25 cellular contexts compared by ENCODE assay signal in genomic region chr9:115964710-115965347, GRCh38.
"Had no signal": no experiment of that assay in that cellular context is flagged by ENCODE, and none has a peak within 500 bp of the region (broad histone marks: within the 10 kb centered on the region; RNA-seq: fewer than 3 reads in every experiment).

No MANE protein-coding gene starts in this region.

- H3K4me2 ChIP-seq: neural progenitor cell had no signal

- H3K4me1 ChIP-seq: colonic mucosa, esophagus muscularis mucosa, gastroesophageal sphincter, left ventricle myocardium inferior, neural progenitor cell, right atrium auricular region, tibial artery had no signal

- DNase-seq: activated B cell treated with CpG ODN at 0.5 μM for 24 hours; activated CD4-positive, alpha-beta T cell treated with anti-CD3 and anti-CD28 coated beads for 4 hours; activated CD4-positive, alpha-beta T cell treated with anti-CD3 and anti-CD28 coated beads, Interleukin-2, amount 50 U/mL, for 48 hours; activated CD8-positive, alpha-beta memory T cell treated with anti-CD3 and anti-CD28 coated beads, Interleukin-2, amount 50 U/mL, for 48 hours; activated naive CD4-positive, alpha-beta T cell; activated naive CD8-positive, alpha-beta T cell treated with anti-CD3 and anti-CD28 coated beads for 36 hours; activated T-cell treated with anti-CD3 and anti-CD28 coated beads, Interleukin-2, amount 50 U/mL, for 4 hours; colonic mucosa; dorsolateral prefrontal cortex; effector memory CD8-positive, alpha-beta T cell; head of caudate nucleus; hypothalamus; left ventricle myocardium inferior; naive thymus-derived CD8-positive, alpha-beta T cell; stimulated activated CD4-positive, alpha-beta T cell treated with anti-CD3 and anti-CD28 coated beads, Interleukin-1b, Interleukin-23, amount 100 ng/mL, for 48 hours; tibial artery had no signal

- H3K4me3 Mint-ChIP-seq: activated B cell treated with CpG ODN at 0.5 μM for 24 hours; activated naive CD8-positive, alpha-beta T cell treated with anti-CD3 and anti-CD28 coated beads for 36 hours; activated T-cell treated with anti-CD3 and anti-CD28 coated beads, Interleukin-2, amount 50 U/mL, for 4 hours; effector memory CD8-positive, alpha-beta T cell; mesothelial cell of epicardium; naive thymus-derived CD8-positive, alpha-beta T cell; neural progenitor cell; stimulated activated naive CD8-positive, alpha-beta T cell treated with anti-CD3 and anti-CD28 coated beads, Interleukin-15, Interleukin-2, amounts not matched to agents 100 ng/mL and 50 ng/mL, for 24 hours had no signal

- H3K9ac ChIP-seq: neural progenitor cell had no signal

- H3K27ac Mint-ChIP-seq: activated B cell treated with CpG ODN at 0.5 μM for 24 hours; activated naive CD8-positive, alpha-beta T cell treated with anti-CD3 and anti-CD28 coated beads for 36 hours; activated T-helper 2 cell treated with anti-CD3 and anti-CD28 coated beads, Interferon-gamma antibody, Interleukin-2, Interleukin-4, amounts not matched to agents 10 μg/mL and 5 μg/mL and 100 μg/mL, durations not matched to agents 14 hours and 24 hours and 36 hours; effector memory CD8-positive, alpha-beta T cell; mesothelial cell of epicardium; naive thymus-derived CD8-positive, alpha-beta T cell; neural progenitor cell; progenitor cell of endocrine pancreas; stimulated activated naive CD8-positive, alpha-beta T cell treated with anti-CD3 and anti-CD28 coated beads, Interleukin-15, Interleukin-2, amounts not matched to agents 100 ng/mL and 50 ng/mL, for 24 hours had no signal

- H3K27me3 ChIP-seq: colonic mucosa, esophagus muscularis mucosa, gastroesophageal sphincter, neural progenitor cell, right atrium auricular region, tibial artery had no signal

- H3K4me1 Mint-ChIP-seq: activated B cell treated with CpG ODN at 0.5 μM for 24 hours; activated naive CD8-positive, alpha-beta T cell treated with anti-CD3 and anti-CD28 coated beads for 36 hours; mesothelial cell of epicardium; naive thymus-derived CD8-positive, alpha-beta T cell; neural progenitor cell had no signal

- H3K9me3 Mint-ChIP-seq: activated B cell treated with CpG ODN at 0.5 μM for 24 hours had no signal

- ATAC-seq: activated T-cell treated with anti-CD3 and anti-CD28 coated beads, Interleukin-2, amount 50 U/mL, for 4 hours; effector memory CD8-positive, alpha-beta T cell; gastroesophageal sphincter; naive thymus-derived CD8-positive, alpha-beta T cell had no signal

- H3K4me3 ChIP-seq: colonic mucosa, dorsolateral prefrontal cortex, esophagus muscularis mucosa, gastroesophageal sphincter, left ventricle myocardium inferior, neural progenitor cell, right atrium auricular region, skin epidermis, tibial artery had no signal

- H3K36me3 Mint-ChIP-seq: activated naive CD8-positive, alpha-beta T cell treated with anti-CD3 and anti-CD28 coated beads for 36 hours; mesothelial cell of epicardium; neural progenitor cell had no signal

- H3K27me3 Mint-ChIP-seq: activated B cell treated with CpG ODN at 0.5 μM for 24 hours; activated naive CD8-positive, alpha-beta T cell treated with anti-CD3 and anti-CD28 coated beads for 36 hours; effector memory CD8-positive, alpha-beta T cell; naive thymus-derived CD8-positive, alpha-beta T cell; progenitor cell of endocrine pancreas; stimulated activated naive CD8-positive, alpha-beta T cell treated with anti-CD3 and anti-CD28 coated beads, Interleukin-15, Interleukin-2, amounts not matched to agents 100 ng/mL and 50 ng/mL, for 24 hours had no signal

- H3K9me3 ChIP-seq: colonic mucosa, right atrium auricular region had no signal

- H3K27ac ChIP-seq: colonic mucosa, dorsolateral prefrontal cortex, esophagus muscularis mucosa, gastroesophageal sphincter, left ventricle myocardium inferior, neural progenitor cell, right atrium auricular region, skin epidermis, tibial artery had no signal

- H2AFZ ChIP-seq: neural progenitor cell had no signal

- H3K36me3 ChIP-seq: colonic mucosa, esophagus muscularis mucosa, gastroesophageal sphincter, left ventricle myocardium inferior, neural progenitor cell, right atrium auricular region, tibial artery had no signal
